ENCODE assay signal across 8 cellular contexts in the genomic region with DNA sequence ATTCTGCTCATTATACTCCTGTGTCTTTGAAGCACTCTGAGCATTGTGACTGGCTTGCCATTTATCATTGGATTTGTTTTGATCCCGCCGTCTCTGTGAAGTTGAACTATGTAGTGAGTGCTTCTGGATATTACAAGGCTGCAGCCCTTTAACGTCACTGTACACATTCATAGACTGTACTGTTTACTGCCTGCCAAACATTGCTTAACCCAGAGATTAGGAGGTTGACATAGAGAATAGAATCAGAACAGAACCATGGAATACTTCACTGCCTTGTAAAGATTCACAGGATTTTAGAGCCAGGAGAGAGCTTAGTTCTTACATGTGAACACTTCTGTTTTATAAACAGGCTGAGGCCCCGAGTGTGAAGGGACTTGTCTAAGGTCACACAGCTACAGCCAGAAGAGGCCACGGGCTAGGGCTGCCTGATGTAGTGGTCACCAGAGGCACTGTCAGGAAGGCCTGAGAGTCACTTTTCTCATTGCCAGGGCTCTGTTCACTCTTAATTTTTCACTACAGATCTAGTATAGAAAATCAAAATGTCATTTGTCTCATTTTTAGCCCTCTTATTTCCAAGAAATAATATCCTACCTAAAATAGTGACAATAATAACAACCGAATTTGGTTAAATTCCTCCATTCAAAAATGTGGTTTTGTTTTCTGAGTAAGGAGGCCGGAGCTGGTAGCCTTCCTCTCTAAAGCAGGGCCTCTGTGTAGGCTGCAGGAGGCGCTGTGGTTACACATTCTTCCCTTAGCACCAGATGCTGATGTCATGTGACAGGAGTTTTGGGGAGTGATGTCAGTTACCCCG.
DNase-seq lines count a peak whose midpoint lies in the region; ATAC-seq and TF ChIP-seq lines count a peak whose summit lies in the region.

No MANE protein-coding gene starts in this region.

- no peaks in the 10 kb centered on the region for H3K27me3 Mint-ChIP-seq in CD14-positive monocyte (ENCODE audit: low read depth in 3 of 3)
- H3K27me3 Mint-ChIP-seq in activated CD8-positive, alpha-beta T cell treated with anti-CD3 and anti-CD28 coated beads, Interleukin-2, amount 10 ng/mL, durations not matched to agents 7 days and 5 days (ENCODE audit: low read depth) = no peaks in the 10 kb centered on the region
- no peaks in the 10 kb centered on the region for H3K27me3 Mint-ChIP-seq in nephron (ENCODE audit: low read depth)

- H3K4me1 Mint-ChIP-seq in CD14-positive monocyte (peaks cover 3% of the 10 kb centered on the region), nephron (no peaks in the 10 kb centered on the region)
- H3K4me1 Mint-ChIP-seq in activated CD8-positive, alpha-beta T cell treated with anti-CD3 and anti-CD28 coated beads, Interleukin-2, amount 10 ng/mL, durations not matched to agents 7 days and 5 days (ENCODE audit: low read depth) = no peaks in the 10 kb centered on the region

- CTCF ChIA-PET in activated CD8-positive, alpha-beta T cell treated with anti-CD3 and anti-CD28 coated beads, Interleukin-2, amount 10 ng/mL, durations not matched to agents 7 days and 5 days (lab: Charles Lee) = interaction anchor here (1.0 to 1.8 kb wide), 4 partner anchors 9 to 693 kb away, joined by 3 to 9 read pairs (median 7); no protein-coding TSS in a partner anchor

- DNase-seq in CD14-positive monocyte (ENCODE audit: low spot score) (peak; percentile 70), GM20000 (ENCODE audit: low spot score) (peak; percentile 40), NCI-H1694 treated with DMSO at 0.1 percent for 48 hours (lab: John Stamatoyannopoulos, UW) (peak; percentile 47), fibroblast of gingiva (ENCODE audit: low read depth) (peak; percentile 60), ureter (ENCODE audit: low spot score) (peak; percentile 59)
- peak; percentile 64 for DNase-seq in activated CD8-positive, alpha-beta T cell treated with anti-CD3 and anti-CD28 coated beads, Interleukin-2, amount 10 ng/mL, durations not matched to agents 7 days and 5 days

- intact Hi-C loops in CD14-positive monocyte (cut with micrococcal nuclease) = loop anchor here (2.0 to 10.0 kb wide), 4 partner anchors 54 to 346 kb away; a partner anchor contains a TSS

- ATAC-seq in activated CD8-positive, alpha-beta T cell treated with anti-CD3 and anti-CD28 coated beads, Interleukin-2, amount 10 ng/mL, durations not matched to agents 7 days and 5 days = peak; percentile 79
- no peak for ATAC-seq in GM19324 (IDR thresholded peaks at IDR 0.05; ENCODE audit: low FRiP score, unreplicated experiment)

- H3K9me3 Mint-ChIP-seq in CD14-positive monocyte (no peaks in the 10 kb centered on the region), nephron (no peaks in the 10 kb centered on the region)
- no peaks in the 10 kb centered on the region for H3K9me3 Mint-ChIP-seq in activated CD8-positive, alpha-beta T cell treated with anti-CD3 and anti-CD28 coated beads, Interleukin-2, amount 10 ng/mL, durations not matched to agents 7 days and 5 days (ENCODE audit: insufficient read depth)

- H3K36me3 Mint-ChIP-seq in CD14-positive monocyte = peaks cover 89 to 94% of the 10 kb centered on the region in 2 donors
- H3K36me3 Mint-ChIP-seq in activated CD8-positive, alpha-beta T cell treated with anti-CD3 and anti-CD28 coated beads, Interleukin-2, amount 10 ng/mL, durations not matched to agents 7 days and 5 days (ENCODE audit: low read depth) = peaks cover 73% of the 10 kb centered on the region
- H3K36me3 Mint-ChIP-seq in nephron (ENCODE audit: low read depth) = peaks cover 74% of the 10 kb centered on the region

- TF ChIP-seq CTCF in CD14-positive monocyte (IDR thresholded peaks at IDR 0.05) (peak; percentile 80), GM20000 (IDR thresholded peaks at IDR 0.05; ENCODE audit: extremely low read depth, missing control alignments) (peak; percentile 42), nephron (IDR thresholded peaks at IDR 0.05; ENCODE audit: unreplicated experiment in 3 of 3) (peak; percentile 63 to 72 (median 69))

- H3K27ac Mint-ChIP-seq in CD14-positive monocyte (peak overlapping the region in 5 of 7 donors; percentile 28 to 74 (median 46)), nephron (no peak overlapping the region)
- H3K27ac Mint-ChIP-seq in activated CD8-positive, alpha-beta T cell treated with anti-CD3 and anti-CD28 coated beads, Interleukin-2, amount 10 ng/mL, durations not matched to agents 7 days and 5 days = no peak overlapping the region

- H3K4me3 Mint-ChIP-seq in CD14-positive monocyte (no peak overlapping the region), nephron (no peak overlapping the region)
- H3K4me3 Mint-ChIP-seq in activated CD8-positive, alpha-beta T cell treated with anti-CD3 and anti-CD28 coated beads, Interleukin-2, amount 10 ng/mL, durations not matched to agents 7 days and 5 days = no peak overlapping the region

- POLR2A ChIA-PET in activated CD8-positive, alpha-beta T cell treated with anti-CD3 and anti-CD28 coated beads, Interleukin-2, amount 10 ng/mL, durations not matched to agents 7 days and 5 days (lab: Charles Lee) = no interaction called here

Comparison
In these comparisons a context has a peak if more than half of its experiments do, and no peak if none do; other contexts are left out.
1. H3K27ac Mint-ChIP-seq: peak in CD14-positive monocyte (5 of 7); none in activated CD8-positive, alpha-beta T cell treated with anti-CD3 and anti-CD28 coated beads, Interleukin-2, amount 10 ng/mL, durations not matched to agents 7 days and 5 days (single experiment) and nephron (0 of 3).
2. Peak in every context shown above with its lines, with median percentiles within 50 percentile points of each other: DNase-seq and CTCF ChIP-seq.